16 cellular contexts compared by ENCODE assay signal in the genomic region with DNA sequence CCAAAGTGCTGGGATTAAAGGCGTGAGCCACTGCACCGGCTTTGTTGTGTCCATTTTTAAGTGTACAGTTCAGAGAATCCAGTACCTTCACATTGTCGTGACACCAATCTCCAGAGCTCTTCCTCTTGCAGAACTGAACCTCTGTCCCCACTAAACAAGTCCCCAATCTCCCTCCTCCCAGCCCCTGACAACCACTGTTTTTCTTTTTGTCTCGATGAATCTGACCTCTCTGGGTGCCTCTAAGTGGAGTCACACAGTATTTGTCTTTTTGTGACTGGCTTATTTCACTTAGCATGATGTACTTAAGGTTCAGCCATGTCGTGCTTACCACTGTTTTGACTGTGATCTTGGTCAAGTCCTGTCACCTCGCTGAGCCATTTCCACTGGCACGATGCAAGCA. TPM values are rescaled to one million over a fixed set of nuclear protein-coding genes. Genes with fewer than 3 reads are reported as not detected.
DNase-seq lines count a peak whose midpoint lies in the region; ATAC-seq and TF ChIP-seq lines count a peak whose summit lies in the region.
"Had no signal": no experiment of that assay in that cellular context is flagged by ENCODE, and none has a peak within 500 bp of the region (broad histone marks: within the 10 kb centered on the region; RNA-seq: fewer than 3 reads in every experiment).

No MANE protein-coding gene starts in this region.

- TF ChIP-seq CTCF in 22Rv1 (IDR thresholded peaks at IDR 0.05), result no peak
- no peak for TF ChIP-seq CTCF in CD8-positive, alpha-beta T cell (IDR thresholded peaks at IDR 0.05)

- H3K4me3 Mint-ChIP-seq in CD8-positive, alpha-beta T cell, result no peak overlapping the region
- H3K4me3 Mint-ChIP-seq in T-cell, result no peak overlapping the region
- no peak overlapping the region for H3K4me3 Mint-ChIP-seq in immature natural killer cell

- ATAC-seq in CD8-positive, alpha-beta T cell, result no peak
- ATAC-seq in T-cell (replicated peaks in 1 of 4), result no peak
- ATAC-seq in GM18861 (IDR thresholded peaks at IDR 0.05; ENCODE audit: unreplicated experiment), result no peak
- no peak for ATAC-seq in HG03139 (IDR thresholded peaks at IDR 0.05; ENCODE audit: unreplicated experiment)

- H3K36me3 ChIP-seq in CD8-positive, alpha-beta T cell (ENCODE audit: insufficient read depth, low read length), result peaks cover 28% of the 10 kb centered on the region

- H3K9me3 Mint-ChIP-seq in CD8-positive, alpha-beta T cell, result no peaks in the 10 kb centered on the region
- H3K9me3 Mint-ChIP-seq in T-cell (no peaks in the 10 kb centered on the region), immature natural killer cell (no peaks in the 10 kb centered on the region)

- H3K27ac Mint-ChIP-seq in CD8-positive, alpha-beta T cell, result peak overlapping the region; percentile 1
- peak overlapping the region; percentile 11 to 29 for H3K27ac Mint-ChIP-seq in T-cell
- H3K27ac Mint-ChIP-seq in immature natural killer cell, result peak overlapping the region; percentile 32 to 90 (median 82)

- peaks cover 15% of the 10 kb centered on the region for H3K4me1 ChIP-seq in CD8-positive, alpha-beta T cell (ENCODE audit: insufficient read depth, low read length)
- H3K4me1 ChIP-seq: BE2C had no signal

- no peak overlapping the region for H3K4me3 ChIP-seq in CD8-positive, alpha-beta T cell (ENCODE audit: low read depth, low read length)

- H3K27ac ChIP-seq in 22Rv1, result peak overlapping the region; percentile 27; the same call in 1 of the 2 replicates
- H3K27ac ChIP-seq in CD8-positive, alpha-beta T cell (ENCODE audit: low read depth, low read length), result no peak overlapping the region

- no peak for DNase-seq in CD8-positive, alpha-beta T cell
- DNase-seq in T-cell, result no peak
- DNase-seq in immature natural killer cell, result no peak
- DNase-seq in CD1c-positive myeloid dendritic cell (ENCODE audit: extremely low spot score), result no peak
- DNase-seq: BE2C; central memory CD4-positive, alpha-beta T cell; DND-41; foreskin fibroblast; Kasumi-1; NCI-H1930; NCI-H510A treated with DMSO at 0.1 percent for 48 hours had no signal

- CTCF ChIA-PET in CD8-positive, alpha-beta T cell (lab: Charles Lee), result interaction anchor here (0.7 to 12.2 kb wide), 6 partner anchors 14 to 105 kb away, joined by 3 to 245 read pairs (median 13); a partner anchor contains a TSS
- CTCF ChIA-PET in T-cell (lab: Charles Lee), result interaction anchor here (0.6 kb wide), 2 partner anchors 301 to 351 kb away, joined by 3 read pairs; no protein-coding TSS in a partner anchor

- intact Hi-C loops in CD8-positive, alpha-beta T cell (cut with DNase I, micrococcal nuclease), result loop anchor here in 1 of 2 experiments (5.0 kb wide), 1 partner anchor 143 kb away; no protein-coding TSS in a partner anchor

- peaks cover 17% of the 10 kb centered on the region for H3K4me1 Mint-ChIP-seq in CD8-positive, alpha-beta T cell (ENCODE audit: low read depth)
- H3K4me1 Mint-ChIP-seq in T-cell, result peaks cover 7 to 28% (median 21%) of the 10 kb centered on the region in 3 donors
- H3K4me1 Mint-ChIP-seq in immature natural killer cell, result peaks cover 28 to 29% of the 10 kb centered on the region in 2 donors

- no peaks in the 10 kb centered on the region for H3K27me3 ChIP-seq in CD8-positive, alpha-beta T cell (ENCODE audit: insufficient read depth, low read length)
- H3K27me3 ChIP-seq: BE2C had no signal

- H3K36me3 Mint-ChIP-seq in CD8-positive, alpha-beta T cell, result peaks cover 33% of the 10 kb centered on the region
- H3K36me3 Mint-ChIP-seq in T-cell (peaks cover 21% of the 10 kb centered on the region), immature natural killer cell (peaks cover 0 to 9% (median 5%) of the 10 kb centered on the region in 3 donors)

- POLR2A ChIA-PET in CD8-positive, alpha-beta T cell (lab: Charles Lee), result no interaction called here
- POLR2A ChIA-PET in T-cell (lab: Charles Lee), result no interaction called here

- H3K27me3 Mint-ChIP-seq in CD8-positive, alpha-beta T cell (ENCODE audit: low read depth), result peaks cover 3% of the 10 kb centered on the region
- peaks cover 3% of the 10 kb centered on the region in 2 donors for H3K27me3 Mint-ChIP-seq in T-cell
- peaks cover 4 to 8% (median 6%) of the 10 kb centered on the region in 3 donors for H3K27me3 Mint-ChIP-seq in immature natural killer cell (ENCODE audit: low read depth in 3 of 3)

- H3K9me3 ChIP-seq in CD8-positive, alpha-beta T cell (ENCODE audit: low read length), result no peaks in the 10 kb centered on the region
- H3K9me3 ChIP-seq: BE2C had no signal

RNA-seq across cellular contexts. Expression of a gene that starts 1.6 kb away (rescaled TPM):
- total RNA-seq in CD8-positive, alpha-beta T cell, result not detected
- total RNA-seq in T-cell, result not detected
- not detected for polyA plus RNA-seq in immature natural killer cell
- total RNA-seq: liver had no signal
- polyA plus RNA-seq: adipose tissue, liver had no signal

RNA-seq across cellular contexts. Expression of a gene that starts 6.9 kb away (rescaled TPM):
- total RNA-seq in CD8-positive, alpha-beta T cell, result 1,000 to 10,000 TPM; 1,798 to 1,805 TPM
- 1,000 to 10,000 TPM; 1,564 to 1,845 (median 1,785) TPM for total RNA-seq in T-cell
- 1,000 to 10,000 TPM in 2 of 3 donors, 100 to 1,000 TPM in 1; 774 to 2,756 (median 1,213) TPM for polyA plus RNA-seq in immature natural killer cell

RNA-seq across cellular contexts. Expression of a gene that starts 7.1 kb away (rescaled TPM):
- total RNA-seq in CD8-positive, alpha-beta T cell, result 10 to 100 TPM; 43.2 to 45.5 TPM
- 10 to 100 TPM; 29.1 to 55.3 (median 35.9) TPM for total RNA-seq in T-cell
- polyA plus RNA-seq in immature natural killer cell, result 100 to 1,000 TPM; 169 to 202 (median 172) TPM

Comparison
In these comparisons a context has a peak if more than half of its experiments do, and no peak if none do; other contexts are left out.
1. H3K27ac Mint-ChIP-seq: peak in every context shown above with its lines; median percentile 82 in immature natural killer cell; 20 in T-cell; 1 in CD8-positive, alpha-beta T cell.